1 cellular context compared by ENCODE assay signal in genomic region chr3:123621510-123622189, GRCh38.
TF ChIP-seq lines count a peak whose summit lies in the region.

No MANE protein-coding gene starts in this region.

TF ChIP-seq in GM23338, 12 proteins besides CTCF, POLR2A, EP300 and RAD21:
- TF ChIP-seq ZNF462 (CRISPR knock-in tag; IDR thresholded peaks at IDR 0.05) (no peak), REST (IDR thresholded peaks at IDR 0.05; ENCODE audit: unreplicated experiment) (no peak), ETS1 (IDR thresholded peaks at IDR 0.05) (no peak), POLR2AphosphoS5 (IDR thresholded peaks at IDR 0.05; ENCODE audit: low read depth) (no peak), ZNF331 (CRISPR knock-in tag; IDR thresholded peaks at IDR 0.05; ENCODE audit: low read depth) (no peak), EZH2phosphoT487 (IDR thresholded peaks at IDR 0.05; ENCODE audit: unreplicated experiment) (no peak), CREB1 (CRISPR knock-in tag; IDR thresholded peaks at IDR 0.05; ENCODE audit: low read depth) (no peak), JUNB (IDR thresholded peaks at IDR 0.05; ENCODE audit: unreplicated experiment) (no peak), STAT1 (IDR thresholded peaks at IDR 0.05; ENCODE audit: unreplicated experiment) (no peak)
